Comparison of ENCODE assay signal across 8 cellular contexts in genomic region chr2:44244135-44244871, GRCh38. TPM values are rescaled to one million over a fixed set of nuclear protein-coding genes. Genes with fewer than 3 reads are reported as not detected.
DNase-seq lines count a peak whose midpoint lies in the region; ATAC-seq and TF ChIP-seq lines count a peak whose summit lies in the region.

No MANE protein-coding gene starts in this region.

- intact Hi-C loops in Caco-2 (cut with micrococcal nuclease; ENCODE audit: unreplicated experiment): loop anchor here (1.0 to 10.0 kb wide), 6 partner anchors 47 to 470 kb away; no protein-coding TSS in a partner anchor

- H3K9me3 Mint-ChIP-seq in Caco-2 (ENCODE audit: unreplicated experiment) (no peaks in the 10 kb centered on the region), endothelial cell (ENCODE audit: unreplicated experiment) (no peaks in the 10 kb centered on the region)
- H3K9me3 Mint-ChIP-seq in stimulated activated naive B cell treated with anti-CD40 and anti-IgM and Interleukin-4, amounts not matched to agents 10 μg/mL and 1 μg/mL and 100 μg/mL, for 72 hours: no peaks in the 10 kb centered on the region

- BruUV-seq in Caco-2 (replicated peaks; lab: Mats Ljungman, UMichigan): no TSS peak

- H3K9me3 ChIP-seq in Caco-2: no peaks in the 10 kb centered on the region
- H3K9me3 ChIP-seq in muscle layer of colon (ENCODE audit: low read length): no peaks in the 10 kb centered on the region

- no peak overlapping the region for H3K27ac ChIP-seq in muscle layer of colon (ENCODE audit: low read depth, low read length)

- peaks cover 38% of the 10 kb centered on the region for H3K4me1 ChIP-seq in Caco-2
- peaks cover 4% of the 10 kb centered on the region for H3K4me1 ChIP-seq in muscle layer of colon (ENCODE audit: insufficient read depth, low read length)

- H3K27ac Mint-ChIP-seq in Caco-2 (ENCODE audit: unreplicated experiment) (no peak overlapping the region), endothelial cell (ENCODE audit: unreplicated experiment) (no peak overlapping the region)
- H3K27ac Mint-ChIP-seq in stimulated activated naive B cell treated with anti-CD40 and anti-IgM and Interleukin-4, amounts not matched to agents 10 μg/mL and 1 μg/mL and 100 μg/mL, for 72 hours: no peak overlapping the region

- POLR2A ChIA-PET in Caco-2 (lab: Charles Lee): no interaction called here

- H3K36me3 ChIP-seq in Caco-2 (ENCODE audit: control insufficient read depth, insufficient read depth, low read length) (no peaks in the 10 kb centered on the region), muscle layer of colon (ENCODE audit: insufficient read depth, low read length) (no peaks in the 10 kb centered on the region)

- H3K27me3 ChIP-seq in Caco-2 (replicated peaks; ENCODE audit: control insufficient read depth, insufficient read depth, low read length) (no peaks in the 10 kb centered on the region), muscle layer of colon (ENCODE audit: control insufficient read depth in 1 of 2, insufficient read depth in 2 of 2, low read length in 2 of 2) (no peaks in the 10 kb centered on the region)

- H3K36me3 Mint-ChIP-seq in Caco-2 (ENCODE audit: insufficient read depth, unreplicated experiment) (peaks cover 4% of the 10 kb centered on the region), endothelial cell (ENCODE audit: low read depth, unreplicated experiment) (no peaks in the 10 kb centered on the region)
- no peaks in the 10 kb centered on the region for H3K36me3 Mint-ChIP-seq in stimulated activated naive B cell treated with anti-CD40 and anti-IgM and Interleukin-4, amounts not matched to agents 10 μg/mL and 1 μg/mL and 100 μg/mL, for 72 hours

- H3K4me3 Mint-ChIP-seq in Caco-2 (ENCODE audit: unreplicated experiment) (peak overlapping the region; percentile 61), endothelial cell (ENCODE audit: unreplicated experiment) (no peak overlapping the region)
- peak overlapping the region; percentile 39 to 54 for H3K4me3 Mint-ChIP-seq in stimulated activated naive B cell treated with anti-CD40 and anti-IgM and Interleukin-4, amounts not matched to agents 10 μg/mL and 1 μg/mL and 100 μg/mL, for 72 hours

- CTCF ChIA-PET in Caco-2 (lab: Charles Lee): interaction anchor here (0.5 to 5.8 kb wide), 6 partner anchors 15 to 711 kb away, joined by 3 to 53 read pairs (median 8); no protein-coding TSS in a partner anchor

- peak; percentile 71 to 77 for ATAC-seq in stimulated activated naive B cell treated with anti-CD40 and anti-IgM and Interleukin-4, amounts not matched to agents 10 μg/mL and 1 μg/mL and 100 μg/mL, for 72 hours (replicated peaks)
- no peak for ATAC-seq in GM21447 (IDR thresholded peaks at IDR 0.05; ENCODE audit: unreplicated experiment)

- no peaks in the 10 kb centered on the region for H3K27me3 Mint-ChIP-seq in Caco-2 (ENCODE audit: insufficient read depth, unreplicated experiment)
- H3K27me3 Mint-ChIP-seq in endothelial cell (ENCODE audit: unreplicated experiment): peaks cover 1% of the 10 kb centered on the region
- H3K27me3 Mint-ChIP-seq in stimulated activated naive B cell treated with anti-CD40 and anti-IgM and Interleukin-4, amounts not matched to agents 10 μg/mL and 1 μg/mL and 100 μg/mL, for 72 hours: no peaks in the 10 kb centered on the region

- peak; percentile 64 to 71 for DNase-seq in Caco-2
- peak in 56 of 76 experiments; percentile 2 to 68 (median 36) for DNase-seq in HUDEP-2 (lab: John Stamatoyannopoulos, UW; ENCODE audit: unreplicated experiment in 76 of 76)
- peak; percentile 50 for DNase-seq in NOMO-1 treated with dmso at 0.1 percent for 144 hours (lab: John Stamatoyannopoulos, UW; ENCODE audit: unreplicated experiment)
- DNase-seq in activated CD8-positive, alpha-beta memory T cell treated with anti-CD3 and anti-CD28 coated beads, Interleukin-2, amount 50 U/mL, for 1 hour (ENCODE audit: extremely low read depth): peak; percentile 32
- DNase-seq in endothelial cell (ENCODE audit: low spot score): peak; percentile 36
- peak; percentile 29 for DNase-seq in stimulated activated naive B cell treated with anti-CD40 and anti-IgM and Interleukin-4, amounts not matched to agents 10 μg/mL and 1 μg/mL and 100 μg/mL, for 72 hours

- H3K4me1 Mint-ChIP-seq in Caco-2 (ENCODE audit: low read depth, unreplicated experiment) (peaks cover 28% of the 10 kb centered on the region), endothelial cell (ENCODE audit: unreplicated experiment) (no peaks in the 10 kb centered on the region)
- peaks cover 0 to 19% of the 10 kb centered on the region in 2 donors for H3K4me1 Mint-ChIP-seq in stimulated activated naive B cell treated with anti-CD40 and anti-IgM and Interleukin-4, amounts not matched to agents 10 μg/mL and 1 μg/mL and 100 μg/mL, for 72 hours

- peak; percentile 53 to 66 for TF ChIP-seq CTCF in Caco-2 (IDR thresholded peaks at IDR 0.05; ENCODE audit: insufficient read depth in 1 of 2, low read depth in 1 of 2, low read length in 1 of 2, severe bottlenecking in 1 of 2, unreplicated experiment in 1 of 2)
- TF ChIP-seq CTCF in endothelial cell (IDR thresholded peaks at IDR 0.05; ENCODE audit: unreplicated experiment): peak; percentile 85

- peak overlapping the region; percentile 36 for H3K9ac ChIP-seq in muscle layer of colon (ENCODE audit: low read length)

- 0 out of 2 replicates have a peak overlapping the region, but pooled peaks have one; percentile 10 for H3K4me3 ChIP-seq in Caco-2 (ENCODE audit: low read depth, low read length)
- peak overlapping the region; percentile 36 to 55 for H3K4me3 ChIP-seq in muscle layer of colon (ENCODE audit: low read depth in 1 of 2, low read length in 2 of 2)

RNA-seq across cellular contexts. Expression of gene SLC3A1, which starts 31.0 kb away (rescaled TPM):
- total RNA-seq in Caco-2 (2022): 1.5 and 4.0 TPM in 2 replicates
- total RNA-seq in endothelial cell (ENCODE audit: unreplicated experiment): not detected
